ENCODE assay signal across 23 cellular contexts in genomic region chr11:36317992-36318391, GRCh38. TPM values are rescaled to one million over a fixed set of nuclear protein-coding genes. Genes with fewer than 3 reads are reported as not detected.
DNase-seq lines count a peak whose midpoint lies in the region; ATAC-seq and TF ChIP-seq lines count a peak whose summit lies in the region.
"Had no signal": no experiment of that assay in that cellular context is flagged by ENCODE, and none has a peak within 500 bp of the region (broad histone marks: within the 10 kb centered on the region; RNA-seq: fewer than 3 reads in every experiment).

No MANE protein-coding gene starts in this region.

- H3K36me3 ChIP-seq in colonic mucosa (no peaks in the 10 kb centered on the region), transverse colon (no peaks in the 10 kb centered on the region)
- H3K36me3 ChIP-seq: BLaER1 treated with 17β-estradiol and CSF1 and Interleukin-3, amounts not matched to agents 10 nM and 100 nM; SJSA1 had no signal

- H3K9ac ChIP-seq in colonic mucosa (ENCODE audit: low read depth in 2 of 2, low read length in 2 of 2): no peak overlapping the region
- H3K9ac ChIP-seq: BLaER1 treated with 17β-estradiol and CSF1 and Interleukin-3, amounts not matched to agents 10 nM and 100 nM had no signal

- H3K27me3 ChIP-seq in colonic mucosa (no peaks in the 10 kb centered on the region), transverse colon (no peaks in the 10 kb centered on the region)
- H3K27me3 ChIP-seq: BLaER1 treated with 17β-estradiol and CSF1 and Interleukin-3, amounts not matched to agents 10 nM and 100 nM; SJSA1 had no signal

- H3K4me1 ChIP-seq in colonic mucosa: no peaks in the 10 kb centered on the region
- H3K4me1 ChIP-seq in transverse colon: peaks cover 3 to 55% (median 25%) of the 10 kb centered on the region in 4 donors
- H3K4me1 ChIP-seq: Caco-2 had no signal

- intact Hi-C loops in colonic mucosa (cut with DNase I): no loop called here
- intact Hi-C loops in transverse colon (cut with DNase I; ENCODE audit: low total_unique reads): no loop called here

- no peak for TF ChIP-seq POLR2A in transverse colon (IDR thresholded peaks at IDR 0.05)

- DNase-seq in COLO668 (lab: John Stamatoyannopoulos, UW; ENCODE audit: unreplicated experiment): peak; percentile 7
- peak; percentile 77 for DNase-seq in LNCaP clone FGC (ENCODE audit: low read depth)
- peak; percentile 50 for DNase-seq in colonic mucosa
- no peak for DNase-seq in transverse colon
- no peak for DNase-seq in AG20443 (ENCODE audit: low spot score)
- DNase-seq: AML-193; Caco-2; CD4-positive, alpha-beta memory T cell; DMS 273 treated with DMSO at 0.1 percent for 48 hours; DND-41; Karpas-422; NCI-H1092 treated with DMSO at 0.1 percent for 48 hours; NCI-H1436 treated with DMSO at 0.1 percent for 48 hours; NCI-H187 treated with DMSO at 0.1 percent for 48 hours; NCI-H2107; NCI-H524; Right ventricle myocardium superior; RPMI8226 had no signal

- 7 to 12% methylated on average over 2 of the region's 2 CpGs for WGBS in transverse colon (ENCODE audit: low coverage in 1 of 2), 2 donors

- TF ChIP-seq CTCF in LNCaP clone FGC (IDR thresholded peaks at IDR 0.05; ENCODE audit: control insufficient read depth, extremely low read depth, insufficient read depth) (no peak), colonic mucosa (IDR thresholded peaks at IDR 0.05) (no peak), transverse colon (IDR thresholded peaks at IDR 0.05) (no peak)

- H3K27ac ChIP-seq in colonic mucosa: peak overlapping the region; percentile 26
- H3K27ac ChIP-seq in transverse colon: peak overlapping the region; percentile 64 to 78 (median 69)
- H3K27ac ChIP-seq: BLaER1 treated with 17β-estradiol and CSF1 and Interleukin-3, amounts not matched to agents 10 nM and 100 nM; SJSA1 had no signal

- no peaks in the 10 kb centered on the region for H3K9me3 ChIP-seq in colonic mucosa
- H3K9me3 ChIP-seq in transverse colon: no peaks in the 10 kb centered on the region
- H3K9me3 ChIP-seq: BLaER1 treated with 17β-estradiol and CSF1 and Interleukin-3, amounts not matched to agents 10 nM and 100 nM; Caco-2; SJSA1 had no signal

- in situ Hi-C loops in transverse colon (cut with MboI; ENCODE audit: low pct_ligation_motif_present in 1 of 4, low pct_unique_long_range_greater_than_20kb in 1 of 4, low sequenced_read_pairs in 3 of 4): no loop called here

- H3K4me3 ChIP-seq in LNCaP clone FGC (ENCODE audit: low read depth, low read length): no peak overlapping the region
- H3K4me3 ChIP-seq in colonic mucosa: no peak overlapping the region
- H3K4me3 ChIP-seq in transverse colon: no peak overlapping the region
- H3K4me3 ChIP-seq: BLaER1 treated with 17β-estradiol and CSF1 and Interleukin-3, amounts not matched to agents 10 nM and 100 nM; SJSA1 had no signal

- no peak for TF ChIP-seq EP300 in transverse colon (IDR thresholded peaks at IDR 0.05; ENCODE audit: low read depth)

- ATAC-seq in HG03045 (IDR thresholded peaks at IDR 0.05; ENCODE audit: unreplicated experiment) (no peak), GM21528 (IDR thresholded peaks at IDR 0.05; ENCODE audit: low FRiP score, unreplicated experiment) (no peak)
- ATAC-seq: HepG2 had no signal

RNA-seq across cellular contexts. Expression of gene PRR5L, which starts 21.9 kb away (rescaled TPM):
- total RNA-seq in colonic mucosa (100 to 1,000 TPM in 1 of 2 donors, 10 to 100 TPM in 1; 80.9 to 169 TPM), transverse colon (100 to 1,000 TPM; 203 to 418 (median 251) TPM)
- total RNA-seq: Caco-2, HepG2 had no signal

RNA-seq across cellular contexts. Expression of gene COMMD9, which starts 28.8 kb away (rescaled TPM):
- 10 to 100 TPM; 40.6 to 55.9 TPM for total RNA-seq in colonic mucosa
- 10 to 100 TPM; 22.4 to 46.2 (median 33.9) TPM for total RNA-seq in transverse colon

Comparison
In these comparisons a context has a peak if more than half of its experiments do, and no peak if none do; other contexts are left out.
1. DNase-seq: peak in COLO668 (single experiment), LNCaP clone FGC (single experiment) and colonic mucosa (single experiment); none in transverse colon (single experiment) and AG20443 (single experiment).